21 cellular contexts compared by ENCODE assay signal in genomic region chr20:37816726-37817125, GRCh38.
"Had no signal": no experiment of that assay in that cellular context is flagged by ENCODE, and none has a peak within 500 bp of the region (broad histone marks: within the 10 kb centered on the region; RNA-seq: fewer than 3 reads in every experiment).

No MANE protein-coding gene starts in this region.

- H3K9me3 ChIP-seq: colonic mucosa, heart right ventricle, transverse colon, vagina had no signal

- H3K4me1 ChIP-seq: colonic mucosa, heart right ventricle had no signal

- H3K4me3 Mint-ChIP-seq: activated CD4-positive, alpha-beta T cell treated with anti-CD3 and anti-CD28 coated beads, Interleukin-2, amount 10 ng/mL, durations not matched to agents 7 days and 5 days; activated CD8-positive, alpha-beta T cell treated with anti-CD3 and anti-CD28 coated beads, Interleukin-2, amount 10 ng/mL, durations not matched to agents 7 days and 5 days; activated naive CD4-positive, alpha-beta T cell treated with anti-CD3 and anti-CD28 coated beads for 36 hours; activated T-cell treated with anti-CD3 and anti-CD28 coated beads, Interleukin-2, amount 50 U/mL, for 4 hours; brain; neural crest cell; stimulated activated naive CD8-positive, alpha-beta T cell treated with anti-CD3 and anti-CD28 coated beads, Interleukin-15, Interleukin-2, amounts not matched to agents 100 ng/mL and 50 ng/mL, for 24 hours had no signal

- H3K27me3 Mint-ChIP-seq: activated CD4-positive, alpha-beta T cell treated with anti-CD3 and anti-CD28 coated beads, Interleukin-2, amount 10 ng/mL, durations not matched to agents 7 days and 5 days; brain; progenitor cell of endocrine pancreas; stimulated activated naive CD8-positive, alpha-beta T cell treated with anti-CD3 and anti-CD28 coated beads, Interleukin-15, Interleukin-2, amounts not matched to agents 100 ng/mL and 50 ng/mL, for 24 hours had no signal

- H3K27me3 ChIP-seq: colonic mucosa, heart right ventricle, transverse colon, vagina had no signal

- FAIRE-seq: endometrium had no signal

- H3K36me3 ChIP-seq: colonic mucosa, transverse colon, vagina had no signal

- H3K27ac Mint-ChIP-seq: activated CD4-positive, alpha-beta T cell treated with anti-CD3 and anti-CD28 coated beads, Interleukin-2, amount 10 ng/mL, durations not matched to agents 7 days and 5 days; activated CD8-positive, alpha-beta T cell treated with anti-CD3 and anti-CD28 coated beads, Interleukin-2, amount 10 ng/mL, durations not matched to agents 7 days and 5 days; activated naive CD4-positive, alpha-beta T cell treated with anti-CD3 and anti-CD28 coated beads for 36 hours; progenitor cell of endocrine pancreas; stimulated activated naive CD8-positive, alpha-beta T cell treated with anti-CD3 and anti-CD28 coated beads, Interleukin-15, Interleukin-2, amounts not matched to agents 100 ng/mL and 50 ng/mL, for 24 hours had no signal

- H3K4me3 ChIP-seq: colonic mucosa, heart right ventricle, skin epidermis, transverse colon, vagina had no signal

- DNase-seq: activated CD4-positive, alpha-beta T cell treated with anti-CD3 and anti-CD28 coated beads, Interleukin-2, amount 10 ng/mL, durations not matched to agents 7 days and 5 days; activated CD8-positive, alpha-beta T cell treated with anti-CD3 and anti-CD28 coated beads, Interleukin-2, amount 10 ng/mL, durations not matched to agents 7 days and 5 days; activated naive CD4-positive, alpha-beta T cell treated with anti-CD3 and anti-CD28 coated beads for 36 hours; activated T-cell treated with anti-CD3 and anti-CD28 coated beads, Interleukin-2, amount 50 U/mL, for 4 hours; central memory CD4-positive, alpha-beta T cell; colonic mucosa; erythroblast; heart right ventricle; left ventricle myocardium superior; stimulated activated CD4-positive, alpha-beta T cell treated with anti-CD3 and anti-CD28 coated beads, Interleukin-15, amount 100 ng/mL, for 24 hours; stimulated activated CD4-positive, alpha-beta T cell treated with anti-CD3 and anti-CD28 coated beads, Interleukin-2, amount 100 ng/mL, for 48 hours; T1000; transverse colon had no signal

- H3K27ac ChIP-seq: colonic mucosa, heart right ventricle, skin epidermis, transverse colon, vagina had no signal

- H3K4me1 Mint-ChIP-seq: activated CD4-positive, alpha-beta T cell treated with anti-CD3 and anti-CD28 coated beads, Interleukin-2, amount 10 ng/mL, durations not matched to agents 7 days and 5 days had no signal

- H3K9me3 Mint-ChIP-seq: activated CD4-positive, alpha-beta T cell treated with anti-CD3 and anti-CD28 coated beads, Interleukin-2, amount 10 ng/mL, durations not matched to agents 7 days and 5 days; activated naive CD4-positive, alpha-beta T cell treated with anti-CD3 and anti-CD28 coated beads for 36 hours; activated T-cell treated with anti-CD3 and anti-CD28 coated beads, Interleukin-2, amount 50 U/mL, for 4 hours; brain; neural crest cell; stimulated activated naive CD8-positive, alpha-beta T cell treated with anti-CD3 and anti-CD28 coated beads, Interleukin-15, Interleukin-2, amounts not matched to agents 100 ng/mL and 50 ng/mL, for 24 hours had no signal

- ATAC-seq: activated CD4-positive, CD25-positive, alpha-beta regulatory T cell treated with anti-CD3 and anti-CD28 coated beads, Interleukin-2, amount 50 U/mL, for 24 hours; activated CD8-positive, alpha-beta T cell treated with anti-CD3 and anti-CD28 coated beads, Interleukin-2, amount 10 ng/mL, durations not matched to agents 7 days and 5 days; activated T-cell treated with anti-CD3 and anti-CD28 coated beads, Interleukin-2, amount 50 U/mL, for 4 hours; heart right ventricle; left ventricle myocardium superior had no signal
